1 cellular context compared by ENCODE assay signal in genomic region chr4:186260504-186261448, GRCh38.
TF ChIP-seq lines count a peak whose summit lies in the region.

No MANE protein-coding gene starts in this region.

TF ChIP-seq in HepG2, 621 proteins besides CTCF, POLR2A, EP300 and RAD21 (continued from another document and continues in another):
- TF ChIP-seq SYNCRIP (IDR thresholded peaks at IDR 0.05; ENCODE audit: insufficient read depth, low read depth, low read length) (no peak), ZFX (CRISPR knock-in tag; IDR thresholded peaks at IDR 0.05; ENCODE audit: low read depth) (no peak; the same call in 1 of the 2 replicates), SPEN (CRISPR knock-in tag; IDR thresholded peaks at IDR 0.05; ENCODE audit: low read depth) (peak; percentile 69; the same call in 1 of the 2 replicates), MED8 (CRISPR knock-in tag; IDR thresholded peaks at IDR 0.05; ENCODE audit: insufficient replicate concordance) (peak; percentile 43), GABPA (IDR thresholded peaks at IDR 0.05; ENCODE audit: low read depth, low read length) (no peak), GABPA (CRISPR knock-in tag; IDR thresholded peaks at IDR 0.05; ENCODE audit: low read depth) (peak; percentile 12; the same call in 1 of the 2 replicates), MAFG (CRISPR knock-in tag; IDR thresholded peaks at IDR 0.05) (no peak), NONO (IDR thresholded peaks at IDR 0.05) (no peak), NONO (CRISPR knock-in tag; conservative IDR thresholded peaks at IDR 0.05) (peak; percentile 88), FOXP1 (IDR thresholded peaks at IDR 0.05) (no peak), FOXP1 (CRISPR knock-in tag; IDR thresholded peaks at IDR 0.05) (0 out of 2 replicates have a peak, but pooled peaks have one; percentile 5), ZNF446 (CRISPR knock-in tag; IDR thresholded peaks at IDR 0.05) (peak; percentile 52; the same call in 1 of the 2 replicates), ATF7-NPFF (CRISPR knock-in tag; IDR thresholded peaks at IDR 0.05; ENCODE audit: low read depth) (peak; percentile 55; the same call in 1 of the 2 replicates), MEIS2 (CRISPR knock-in tag; IDR thresholded peaks at IDR 0.05) (peak; percentile 91), ZNF777 (CRISPR knock-in tag; IDR thresholded peaks at IDR 0.05) (no peak), TOPORS (CRISPR knock-in tag; IDR thresholded peaks at IDR 0.05) (no peak), ZNF160 (CRISPR knock-in tag; IDR thresholded peaks at IDR 0.05) (peak; percentile 71; the same call in 1 of the 2 replicates), KLF13 (CRISPR knock-in tag; IDR thresholded peaks at IDR 0.05) (peak; percentile 82; the same call in 1 of the 2 replicates), XBP1 (CRISPR knock-in tag; IDR thresholded peaks at IDR 0.05) (peak; percentile 86; the same call in 1 of the 2 replicates), ZNF12 (CRISPR knock-in tag; IDR thresholded peaks at IDR 0.05) (peak; percentile 69; the same call in 1 of the 2 replicates), ETV5 (CRISPR knock-in tag; IDR thresholded peaks at IDR 0.05; ENCODE audit: borderline replicate concordance) (peak; percentile 46), PHF8 (CRISPR knock-in tag; IDR thresholded peaks at IDR 0.05) (peak; percentile 9; the same call in 1 of the 2 replicates), JDP2 (CRISPR knock-in tag; IDR thresholded peaks at IDR 0.05; ENCODE audit: borderline replicate concordance) (no peak; the same call in 1 of the 2 replicates), ZNF256 (CRISPR knock-in tag; conservative IDR thresholded peaks at IDR 0.05) (no peak; the same call in 1 of the 2 replicates), NFYB (CRISPR knock-in tag; IDR thresholded peaks at IDR 0.05) (peak; percentile 48), SALL1 (CRISPR knock-in tag; IDR thresholded peaks at IDR 0.05) (peak; percentile 98; the same call in 1 of the 2 replicates), ZBTB46 (CRISPR knock-in tag; IDR thresholded peaks at IDR 0.05; ENCODE audit: borderline replicate concordance) (no peak), MAFF (IDR thresholded peaks at IDR 0.05; ENCODE audit: low read depth, low read length) (peak; percentile 3; the same call in 1 of the 2 replicates), TFAP4 (IDR thresholded peaks at IDR 0.05; ENCODE audit: borderline replicate concordance, low read depth) (peak; percentile 75; the same call in 1 of the 2 replicates), XRCC5 (optimal IDR thresholded peaks at IDR 0.05; ENCODE audit: low read length) (no peak), ZNF883 (CRISPR knock-in tag; IDR thresholded peaks at IDR 0.05; ENCODE audit: not compliant biosample characterization) (peak; percentile 63), ZNF790 (CRISPR knock-in tag; IDR thresholded peaks at IDR 0.05; ENCODE audit: borderline replicate concordance) (peak; percentile 69; the same call in 1 of the 2 replicates), CBX5 (CRISPR knock-in tag; IDR thresholded peaks at IDR 0.05; ENCODE audit: borderline replicate concordance) (peak; percentile 72; the same call in 1 of the 2 replicates), REXO4 (CRISPR knock-in tag; IDR thresholded peaks at IDR 0.05; ENCODE audit: borderline replicate concordance) (peak; percentile 73; the same call in 1 of the 2 replicates), GFI1 (CRISPR knock-in tag; IDR thresholded peaks at IDR 0.05; ENCODE audit: borderline replicate concordance) (peak; percentile 85; the same call in 1 of the 2 replicates), HMG20B (CRISPR knock-in tag; conservative IDR thresholded peaks at IDR 0.05) (no peak), NR2C2 (CRISPR knock-in tag; IDR thresholded peaks at IDR 0.05; ENCODE audit: borderline replicate concordance) (peak; percentile 55; the same call in 1 of the 2 replicates), ZNF703 (CRISPR knock-in tag; IDR thresholded peaks at IDR 0.05; ENCODE audit: borderline replicate concordance) (no peak), MLX (CRISPR knock-in tag; IDR thresholded peaks at IDR 0.05) (peak; percentile 88), ZSCAN21 (CRISPR knock-in tag; IDR thresholded peaks at IDR 0.05; ENCODE audit: borderline replicate concordance) (peak; percentile 93), MNT (IDR thresholded peaks at IDR 0.05) (peak; percentile 89), ZC3H13 (CRISPR knock-in tag; IDR thresholded peaks at IDR 0.05) (peak; percentile 62; the same call in 1 of the 2 replicates), ZNF101 (CRISPR knock-in tag; IDR thresholded peaks at IDR 0.05; ENCODE audit: borderline replicate concordance, low read depth) (0 out of 2 replicates have a peak, but pooled peaks have one; percentile 56), ZNF891 (CRISPR knock-in tag; IDR thresholded peaks at IDR 0.05) (peak; percentile 88), FIP1L1 (IDR thresholded peaks at IDR 0.05; ENCODE audit: borderline replicate concordance, insufficient read depth, low read depth, low read length) (no peak), ZNF691 (CRISPR knock-in tag; IDR thresholded peaks at IDR 0.05; ENCODE audit: borderline replicate concordance, low read depth) (0 out of 2 replicates have a peak, but pooled peaks have one; percentile 80), MZF1 (CRISPR knock-in tag; IDR thresholded peaks at IDR 0.05; ENCODE audit: borderline replicate concordance) (no peak), PRDM4 (CRISPR knock-in tag; IDR thresholded peaks at IDR 0.05; ENCODE audit: borderline replicate concordance) (no peak), IRF2 (CRISPR knock-in tag; IDR thresholded peaks at IDR 0.05) (no peak), DNMT3B (CRISPR knock-in tag; conservative IDR thresholded peaks at IDR 0.05) (no peak; the same call in 1 of the 2 replicates), POLR2AphosphoS5 (IDR thresholded peaks at IDR 0.05; ENCODE audit: low read depth, low read length) (peak; percentile 56), TRIM24 (CRISPR knock-in tag; IDR thresholded peaks at IDR 0.05) (0 out of 2 replicates have a peak, but pooled peaks have one; percentile 47), ZNF292 (CRISPR knock-in tag; IDR thresholded peaks at IDR 0.05; ENCODE audit: borderline replicate concordance, low read depth) (peak; percentile 77; the same call in 1 of the 2 replicates), ZNF749 (CRISPR knock-in tag; IDR thresholded peaks at IDR 0.05; ENCODE audit: borderline replicate concordance) (peak; percentile 72), ZNF605 (CRISPR knock-in tag; IDR thresholded peaks at IDR 0.05) (peak; percentile 98)
- TF ChIP-seq, protein P1, sequence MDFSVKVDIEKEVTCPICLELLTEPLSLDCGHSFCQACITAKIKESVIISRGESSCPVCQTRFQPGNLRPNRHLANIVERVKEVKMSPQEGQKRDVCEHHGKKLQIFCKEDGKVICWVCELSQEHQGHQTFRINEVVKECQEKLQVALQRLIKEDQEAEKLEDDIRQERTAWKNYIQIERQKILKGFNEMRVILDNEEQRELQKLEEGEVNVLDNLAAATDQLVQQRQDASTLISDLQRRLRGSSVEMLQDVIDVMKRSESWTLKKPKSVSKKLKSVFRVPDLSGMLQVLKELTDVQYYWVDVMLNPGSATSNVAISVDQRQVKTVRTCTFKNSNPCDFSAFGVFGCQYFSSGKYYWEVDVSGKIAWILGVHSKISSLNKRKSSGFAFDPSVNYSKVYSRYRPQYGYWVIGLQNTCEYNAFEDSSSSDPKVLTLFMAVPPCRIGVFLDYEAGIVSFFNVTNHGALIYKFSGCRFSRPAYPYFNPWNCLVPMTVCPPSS (IDR thresholded peaks at IDR 0.05) = no peak
- TF ChIP-seq, protein P2, sequence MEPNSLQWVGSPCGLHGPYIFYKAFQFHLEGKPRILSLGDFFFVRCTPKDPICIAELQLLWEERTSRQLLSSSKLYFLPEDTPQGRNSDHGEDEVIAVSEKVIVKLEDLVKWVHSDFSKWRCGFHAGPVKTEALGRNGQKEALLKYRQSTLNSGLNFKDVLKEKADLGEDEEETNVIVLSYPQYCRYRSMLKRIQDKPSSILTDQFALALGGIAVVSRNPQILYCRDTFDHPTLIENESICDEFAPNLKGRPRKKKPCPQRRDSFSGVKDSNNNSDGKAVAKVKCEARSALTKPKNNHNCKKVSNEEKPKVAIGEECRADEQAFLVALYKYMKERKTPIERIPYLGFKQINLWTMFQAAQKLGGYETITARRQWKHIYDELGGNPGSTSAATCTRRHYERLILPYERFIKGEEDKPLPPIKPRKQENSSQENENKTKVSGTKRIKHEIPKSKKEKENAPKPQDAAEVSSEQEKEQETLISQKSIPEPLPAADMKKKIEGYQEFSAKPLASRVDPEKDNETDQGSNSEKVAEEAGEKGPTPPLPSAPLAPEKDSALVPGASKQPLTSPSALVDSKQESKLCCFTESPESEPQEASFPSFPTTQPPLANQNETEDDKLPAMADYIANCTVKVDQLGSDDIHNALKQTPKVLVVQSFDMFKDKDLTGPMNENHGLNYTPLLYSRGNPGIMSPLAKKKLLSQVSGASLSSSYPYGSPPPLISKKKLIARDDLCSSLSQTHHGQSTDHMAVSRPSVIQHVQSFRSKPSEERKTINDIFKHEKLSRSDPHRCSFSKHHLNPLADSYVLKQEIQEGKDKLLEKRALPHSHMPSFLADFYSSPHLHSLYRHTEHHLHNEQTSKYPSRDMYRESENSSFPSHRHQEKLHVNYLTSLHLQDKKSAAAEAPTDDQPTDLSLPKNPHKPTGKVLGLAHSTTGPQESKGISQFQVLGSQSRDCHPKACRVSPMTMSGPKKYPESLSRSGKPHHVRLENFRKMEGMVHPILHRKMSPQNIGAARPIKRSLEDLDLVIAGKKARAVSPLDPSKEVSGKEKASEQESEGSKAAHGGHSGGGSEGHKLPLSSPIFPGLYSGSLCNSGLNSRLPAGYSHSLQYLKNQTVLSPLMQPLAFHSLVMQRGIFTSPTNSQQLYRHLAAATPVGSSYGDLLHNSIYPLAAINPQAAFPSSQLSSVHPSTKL (CRISPR knock-in tag; IDR thresholded peaks at IDR 0.05) = peak; percentile 84
